ENCODE assay signal across 1 cellular context in genomic region chr9:128250839-128251558, GRCh38.
TF ChIP-seq lines count a peak whose summit lies in the region.

No MANE protein-coding gene starts in this region.

TF ChIP-seq in SK-N-SH treated with all-trans-retinoic acid at 6 μM for 48 hours, 23 proteins besides CTCF, POLR2A, EP300 and RAD21 (continued from another document):
- no peak for TF ChIP-seq ZNF70 (CRISPR knock-in tag; IDR thresholded peaks at IDR 0.05)
- no peak for TF ChIP-seq ESRRG (CRISPR knock-in tag; IDR thresholded peaks at IDR 0.05)
TF ChIP-seq in SK-N-SH treated with all-trans-retinoic acid at 6 μM for 48 hours: peak in this region for 0.
